Comparison of ENCODE assay signal across 2 cellular contexts in genomic region chr20:33808388-33808787, GRCh38.
TF ChIP-seq lines count a peak whose summit lies in the region.

No MANE protein-coding gene starts in this region.

TF ChIP-seq in A549, 52 proteins besides CTCF, POLR2A, EP300 and RAD21:
- TF ChIP-seq MAFK (IDR thresholded peaks at IDR 0.05; ENCODE audit: partially characterized antibody) (peak; percentile 53), GATA3 (IDR thresholded peaks at IDR 0.05; ENCODE audit: borderline replicate concordance) (no peak)

TF ChIP-seq in K562, 482 proteins besides CTCF, POLR2A, EP300 and RAD21:
- TF ChIP-seq ZNF316 (IDR thresholded peaks at IDR 0.05) (peak; percentile 56), KDM2B (CRISPR knock-in tag; IDR thresholded peaks at IDR 0.05) (no peak), RAD51 (IDR thresholded peaks at IDR 0.05; ENCODE audit: borderline replicate concordance, low read depth) (no peak)
